8 cellular contexts compared by ENCODE assay signal in genomic region chr3:43769097-43769470, GRCh38.
DNase-seq lines count a peak whose midpoint lies in the region; TF ChIP-seq lines count a peak whose summit lies in the region.

No MANE protein-coding gene starts in this region.

- no peak overlapping the region for H3K9ac ChIP-seq in Loucy (ENCODE audit: low read depth, low read length, poor library complexity, severe bottlenecking)

- H3K27me3 Mint-ChIP-seq in dendritic cell treated with granulocyte-macrophage colony-stimulating factor and Interleukin-4, amounts not matched to agents 40 ng/mL and 50 ng/mL, for 4 days: peaks cover 6% of the 10 kb centered on the region
- H3K27me3 Mint-ChIP-seq in activated CD4-positive, alpha-beta T cell treated with anti-CD3 and anti-CD28 coated beads, Interleukin-2, amount 10 ng/mL, durations not matched to agents 7 days and 5 days: peaks cover 17% of the 10 kb centered on the region

- H2AFZ ChIP-seq in ACC112 (ENCODE audit: low read length, unreplicated experiment): peak overlapping the region; percentile 78
- H2AFZ ChIP-seq in Loucy (ENCODE audit: low read length): peak overlapping the region; percentile 32; the same call in 1 of the 2 replicates

- no peaks in the 10 kb centered on the region for H3K9me3 ChIP-seq in Loucy (ENCODE audit: insufficient read depth, low read depth, low read length)
- no peaks in the 10 kb centered on the region for H3K9me3 ChIP-seq in neutrophil

- peak overlapping the region; percentile 31 for H3K4me2 ChIP-seq in Loucy (ENCODE audit: low read depth, low read length, poor library complexity, severe bottlenecking)

- CTCF ChIA-PET in activated CD4-positive, alpha-beta T cell treated with anti-CD3 and anti-CD28 coated beads, Interleukin-2, amount 10 ng/mL, durations not matched to agents 7 days and 5 days (lab: Charles Lee): interaction anchor here (1.0 to 1.8 kb wide), 5 partner anchors 10 to 23 kb away, joined by 3 to 6 read pairs (median 3); no protein-coding TSS in a partner anchor

- DNase-seq in AG20443 (ENCODE audit: low spot score) (no peak), AG08395 (ENCODE audit: low spot score) (no peak), head of caudate nucleus (no peak)
- DNase-seq in activated CD4-positive, alpha-beta T cell treated with anti-CD3 and anti-CD28 coated beads, Interleukin-2, amount 10 ng/mL, durations not matched to agents 7 days and 5 days: no peak

- intact Hi-C loops in dendritic cell treated with granulocyte-macrophage colony-stimulating factor and Interleukin-4, amounts not matched to agents 40 ng/mL and 50 ng/mL, for 4 days (cut with micrococcal nuclease): loop anchor here (2.0 to 5.0 kb wide), 2 partner anchors 77 to 430 kb away; partner anchors contain the start of gene ABHD5
- intact Hi-C loops in head of caudate nucleus (cut with DNase I): no loop called here

- no peaks in the 10 kb centered on the region for H3K36me3 Mint-ChIP-seq in dendritic cell treated with granulocyte-macrophage colony-stimulating factor and Interleukin-4, amounts not matched to agents 40 ng/mL and 50 ng/mL, for 4 days (ENCODE audit: low read depth)
- no peaks in the 10 kb centered on the region for H3K36me3 Mint-ChIP-seq in activated CD4-positive, alpha-beta T cell treated with anti-CD3 and anti-CD28 coated beads, Interleukin-2, amount 10 ng/mL, durations not matched to agents 7 days and 5 days (ENCODE audit: low read depth)

- peak overlapping the region; percentile 41 for H3K27ac Mint-ChIP-seq in dendritic cell treated with granulocyte-macrophage colony-stimulating factor and Interleukin-4, amounts not matched to agents 40 ng/mL and 50 ng/mL, for 4 days
- no peak overlapping the region for H3K27ac Mint-ChIP-seq in activated CD4-positive, alpha-beta T cell treated with anti-CD3 and anti-CD28 coated beads, Interleukin-2, amount 10 ng/mL, durations not matched to agents 7 days and 5 days

- H4K20me1 ChIP-seq in Loucy (ENCODE audit: insufficient read depth, low read length, poor library complexity, severe bottlenecking): no peaks in the 10 kb centered on the region

- H3K27me3 ChIP-seq in ACC112 (ENCODE audit: insufficient read depth, low read length) (no peaks in the 10 kb centered on the region), Loucy (ENCODE audit: insufficient read depth, low read length, poor library complexity, severe bottlenecking) (no peaks in the 10 kb centered on the region), neutrophil (no peaks in the 10 kb centered on the region)

- POLR2A ChIA-PET in activated CD4-positive, alpha-beta T cell treated with anti-CD3 and anti-CD28 coated beads, Interleukin-2, amount 10 ng/mL, durations not matched to agents 7 days and 5 days (lab: Charles Lee): no interaction called here

- H3K4me3 Mint-ChIP-seq in dendritic cell treated with granulocyte-macrophage colony-stimulating factor and Interleukin-4, amounts not matched to agents 40 ng/mL and 50 ng/mL, for 4 days: peak overlapping the region; percentile 57
- no peak overlapping the region for H3K4me3 Mint-ChIP-seq in activated CD4-positive, alpha-beta T cell treated with anti-CD3 and anti-CD28 coated beads, Interleukin-2, amount 10 ng/mL, durations not matched to agents 7 days and 5 days

- no peaks in the 10 kb centered on the region for H3K79me2 ChIP-seq in ACC112 (ENCODE audit: control insufficient read depth, insufficient read depth, low read length, unreplicated experiment)
- H3K79me2 ChIP-seq in Loucy (ENCODE audit: insufficient read depth, low read length): no peaks in the 10 kb centered on the region

- H3K9me3 Mint-ChIP-seq in dendritic cell treated with granulocyte-macrophage colony-stimulating factor and Interleukin-4, amounts not matched to agents 40 ng/mL and 50 ng/mL, for 4 days: no peaks in the 10 kb centered on the region
- no peaks in the 10 kb centered on the region for H3K9me3 Mint-ChIP-seq in activated CD4-positive, alpha-beta T cell treated with anti-CD3 and anti-CD28 coated beads, Interleukin-2, amount 10 ng/mL, durations not matched to agents 7 days and 5 days

- no peaks in the 10 kb centered on the region for H3K36me3 ChIP-seq in ACC112 (ENCODE audit: insufficient read depth, low read length)
- no peaks in the 10 kb centered on the region for H3K36me3 ChIP-seq in Loucy (ENCODE audit: insufficient read depth, low read length)
- H3K36me3 ChIP-seq in neutrophil: no peaks in the 10 kb centered on the region

- H3K4me1 ChIP-seq in ACC112 (ENCODE audit: control insufficient read depth, insufficient read depth, low read length, unreplicated experiment) (peaks cover 58% of the 10 kb centered on the region), Loucy (ENCODE audit: insufficient read depth, low read length, poor library complexity, severe bottlenecking) (peaks cover 50% of the 10 kb centered on the region), neutrophil (ENCODE audit: control insufficient read depth in 1 of 2, insufficient read depth in 1 of 2, low read depth in 1 of 2, low read length in 1 of 2) (peaks cover 23 to 25% of the 10 kb centered on the region in 2 experiments)

- H3K27ac ChIP-seq in ACC112 (ENCODE audit: low read depth, low read length) (peak overlapping the region; percentile 3; the same call in 1 of the 2 replicates), neutrophil (no peak overlapping the region)

- peaks cover 7% of the 10 kb centered on the region for H3F3A ChIP-seq in Loucy (ENCODE audit: low read depth)

- peaks cover 53% of the 10 kb centered on the region for H3K4me1 Mint-ChIP-seq in dendritic cell treated with granulocyte-macrophage colony-stimulating factor and Interleukin-4, amounts not matched to agents 40 ng/mL and 50 ng/mL, for 4 days (ENCODE audit: low read depth)
- peaks cover 18% of the 10 kb centered on the region for H3K4me1 Mint-ChIP-seq in activated CD4-positive, alpha-beta T cell treated with anti-CD3 and anti-CD28 coated beads, Interleukin-2, amount 10 ng/mL, durations not matched to agents 7 days and 5 days

- TF ChIP-seq CTCF in Loucy (conservative IDR thresholded peaks at IDR 0.05; ENCODE audit: low read length) (no peak), neutrophil (IDR thresholded peaks at IDR 0.05) (no peak)

- no peaks in the 10 kb centered on the region for H3K9me2 ChIP-seq in Loucy (replicated peaks; ENCODE audit: low read depth, low read length)

- H3K4me3 ChIP-seq in ACC112 (ENCODE audit: low read depth, low read length) (peak overlapping the region; percentile 19; the same call in 1 of the 2 replicates), Loucy (ENCODE audit: low read length, poor library complexity, severe bottlenecking) (no peak overlapping the region), neutrophil (ENCODE audit: low read depth in 1 of 2, low read length in 1 of 2) (peak overlapping the region; percentile 4 to 39)
